7 cellular contexts compared by ENCODE assay signal in genomic region chr4:98461121-98461865, GRCh38.
A peak's percentile ranks its signal among the peaks of the same experiment; 100 is the strongest.
DNase-seq lines count a peak whose midpoint lies in the region; ATAC-seq, FAIRE-seq and TF ChIP-seq lines count a peak whose summit lies in the region.
"Not testable (repeated sequence)": the region's sequence is repeated elsewhere in the genome, so short reads cannot be mapped to it uniquely, and the experiment has no call there.

No MANE protein-coding gene starts in this region.

- CTCF ChIA-PET in A673 (lab: Charles Lee); K562 (lab: Yijun Ruan, JAX; ENCODE audit: low intra/inter-chr PET ratio): not testable (repeated sequence)

- 22% methylated on average over 2 of the region's 2 CpGs for whole genome bisulfite sequencing in K562 (ENCODE audit: insufficient coverage, low coverage, missing lambda C conversion rate)

- not testable (repeated sequence) for H3K9ac ChIP-seq in K562 (ENCODE audit: insufficient read depth in 1 of 2, low read depth in 2 of 2, low read length in 2 of 2); neural progenitor cell

- not testable (repeated sequence) for H3K4me3 ChIP-seq in A673 (ENCODE audit: low read depth, low read length, poor library complexity, severe bottlenecking); K562; neural progenitor cell

- peak; percentile 17 for DNase-seq in A673 (ENCODE audit: low spot score)
- peak; percentile 70 for DNase-seq in EH (ENCODE audit: low read depth)
- peak; percentile 26 for DNase-seq in LHCN-M2 (ENCODE audit: low read depth)
- peak; percentile 3 to 17 for DNase-seq in NCI-H526 (lab: John Stamatoyannopoulos, UW)
- DNase-seq in RPMI7951 (ENCODE audit: low read depth) = peak; percentile 54
- DNase-seq in K562 (ENCODE audit: extremely low read depth in 1 of 4, low spot score in 3 of 4); neural progenitor cell (ENCODE audit: low spot score): not testable (repeated sequence)

- BruUV-seq in A673 (replicated peaks; lab: Mats Ljungman, UMichigan); K562 (replicated peaks; lab: Mats Ljungman, UMichigan): not testable (repeated sequence)

- H3K9me3 Mint-ChIP-seq in neural progenitor cell = not testable (repeated sequence)

- not testable (repeated sequence) for H3K4me2 ChIP-seq in K562 (ENCODE audit: insufficient read depth, low read length); neural progenitor cell

- H3F3A ChIP-seq in neural progenitor cell (ENCODE audit: low read depth) = not testable (repeated sequence)

- H3K27ac Mint-ChIP-seq in neural progenitor cell = peak overlapping the region; percentile 81

- not testable (repeated sequence) for H2AFZ ChIP-seq in K562 (ENCODE audit: low read depth, low read length); neural progenitor cell (replicated peaks)

- H3K36me3 ChIP-seq in A673 (ENCODE audit: insufficient read depth, low read length, poor library complexity, severe bottlenecking); K562 (ENCODE audit: control insufficient read depth, insufficient read depth, low read length); neural progenitor cell: not testable (repeated sequence)

- H3K9me3 ChIP-seq in A673 (ENCODE audit: low read depth, low read length, poor library complexity, severe bottlenecking); K562 (replicated peaks; ENCODE audit: control insufficient read depth, insufficient read depth, low read depth, low read length); neural progenitor cell (ENCODE audit: low read depth): not testable (repeated sequence)

- not testable (repeated sequence) for H3K4me3 Mint-ChIP-seq in neural progenitor cell

- TF ChIP-seq EP300 in K562 (IDR thresholded peaks at IDR 0.05; ENCODE audit: low read length) = not testable (repeated sequence)

- not testable (repeated sequence) for H3K36me3 Mint-ChIP-seq in neural progenitor cell

- not testable (repeated sequence) for H3K27ac ChIP-seq in A673 (ENCODE audit: low read depth, low read length, poor library complexity, severe bottlenecking); K562 (ENCODE audit: extremely low read depth, low read depth, low read length); neural progenitor cell

- TF ChIP-seq POLR2A in K562 (conservative IDR thresholded peaks at IDR 0.05) = not testable (repeated sequence)

- not testable (repeated sequence) for H3K9me1 ChIP-seq in K562 (ENCODE audit: control insufficient read depth, insufficient read depth, low read length)

- intact Hi-C loops in A673 (cut with micrococcal nuclease; ENCODE audit: unreplicated experiment) = loop anchor here (10.0 kb wide), 4 partner anchors 284 to 944 kb away; partner anchors contain the start of gene EIF4E
- intact Hi-C loops in K562 (cut with micrococcal nuclease) = loop anchor here (10.0 kb wide), 3 partner anchors 164 to 306 kb away; no protein-coding TSS in a partner anchor

- H3K27me3 ChIP-seq in A673 (replicated peaks; ENCODE audit: insufficient read depth, low read depth, low read length, poor library complexity); K562 (ENCODE audit: control insufficient read depth in 2 of 2, insufficient read depth in 2 of 2, low read length in 2 of 2); neural progenitor cell: not testable (repeated sequence)

- FAIRE-seq in K562 (lab: Jason Lieb, UNC) = not testable (repeated sequence)

- not testable (repeated sequence) for H4K20me1 ChIP-seq in K562 (replicated peaks; ENCODE audit: control insufficient read depth, insufficient read depth, low read length); neural progenitor cell (ENCODE audit: low read depth)

- not testable (repeated sequence) for H3K79me2 ChIP-seq in K562 (ENCODE audit: control insufficient read depth, insufficient read depth, low read length); neural progenitor cell (ENCODE audit: low read depth)

- not testable (repeated sequence) for H3K4me1 ChIP-seq in A673 (ENCODE audit: insufficient read depth, low read length, poor library complexity, severe bottlenecking); K562 (replicated peaks in 1 of 2; ENCODE audit: control insufficient read depth in 2 of 2, insufficient read depth in 2 of 2, low read length in 2 of 2); neural progenitor cell

- not testable (repeated sequence) for ATAC-seq in K562

- POLR2A ChIA-PET in A673 (lab: Charles Lee; ENCODE audit: low non-redundant PET); K562 (lab: Yijun Ruan, JAX): not testable (repeated sequence)

- not testable (repeated sequence) for TF ChIP-seq CTCF in A673 (conservative IDR thresholded peaks at IDR 0.05; ENCODE audit: low read depth, low read length); K562 (IDR thresholded peaks at IDR 0.05 in 2 of 3, conservative IDR thresholded peaks at IDR 0.05 in 1 of 3; ENCODE audit: insufficient read depth in 2 of 3, low read depth in 1 of 3, low read length in 3 of 3); neural progenitor cell (IDR thresholded peaks at IDR 0.05)

- in situ Hi-C loops in K562 (cut with MboI) = loop anchor here (25.0 kb wide), 1 partner anchor 951 kb away; no protein-coding TSS in a partner anchor

- H3K4me1 Mint-ChIP-seq in neural progenitor cell = not testable (repeated sequence)

- TF ChIP-seq RAD21 in K562 (CRISPR knock-in tag; conservative IDR thresholded peaks at IDR 0.05 in 1 of 2, IDR thresholded peaks at IDR 0.05 in 1 of 2) = not testable (repeated sequence)

- not testable (repeated sequence) for H3K27me3 Mint-ChIP-seq in neural progenitor cell (ENCODE audit: insufficient read depth, low read depth)

TF ChIP-seq in K562, 482 proteins besides CTCF, POLR2A, EP300 and RAD21:
- TF ChIP-seq RBM25 (IDR thresholded peaks at IDR 0.05; ENCODE audit: low read depth, low read length, severe bottlenecking) = peak; percentile 29
- peak; percentile 85 for TF ChIP-seq ZNF146 (CRISPR knock-in tag; IDR thresholded peaks at IDR 0.05; ENCODE audit: unreplicated experiment)
- peak; percentile 26; the same call in 1 of the 2 replicates for TF ChIP-seq BCOR (IDR thresholded peaks at IDR 0.05)
